8 cellular contexts compared by ENCODE assay signal in genomic region chr3:42652611-42653302, GRCh38. TPM values are rescaled to one million over a fixed set of nuclear protein-coding genes. Genes with fewer than 3 reads are reported as not detected.
DNase-seq lines count a peak whose midpoint lies in the region; ATAC-seq and TF ChIP-seq lines count a peak whose summit lies in the region.

No MANE protein-coding gene starts in this region.

- H3K4me3 Mint-ChIP-seq in activated CD4-positive, alpha-beta T cell treated with anti-CD3 and anti-CD28 coated beads, Interleukin-2, amount 10 ng/mL, durations not matched to agents 7 days and 5 days, result peak overlapping the region; percentile 41
- H3K4me3 Mint-ChIP-seq in stimulated activated naive CD8-positive, alpha-beta T cell treated with anti-CD3 and anti-CD28 coated beads, Interleukin-15, amount 100 ng/mL, for 72 hours, result peak overlapping the region; percentile 28 to 94

- H3K27me3 ChIP-seq in NT2/D1 (ENCODE audit: insufficient read depth, insufficient read length), result no peaks in the 10 kb centered on the region
- no peaks in the 10 kb centered on the region for H3K27me3 ChIP-seq in layer of hippocampus (ENCODE audit: control insufficient read depth, insufficient read depth, low read length)

- peaks cover 2% of the 10 kb centered on the region for H3K27me3 Mint-ChIP-seq in activated CD4-positive, alpha-beta T cell treated with anti-CD3 and anti-CD28 coated beads, Interleukin-2, amount 10 ng/mL, durations not matched to agents 7 days and 5 days
- peaks cover 15% of the 10 kb centered on the region for H3K27me3 Mint-ChIP-seq in stimulated activated naive CD8-positive, alpha-beta T cell treated with anti-CD3 and anti-CD28 coated beads, Interleukin-15, amount 100 ng/mL, for 72 hours

- no peak for DNase-seq in activated CD4-positive, alpha-beta T cell treated with anti-CD3 and anti-CD28 coated beads, Interleukin-2, amount 10 ng/mL, durations not matched to agents 7 days and 5 days
- no peak for DNase-seq in activated CD4-positive, alpha-beta T cell treated with anti-CD3 and anti-CD28 coated beads, Interleukin-2, amount 50 U/mL, for 1 hour
- DNase-seq in NT2/D1 (ENCODE audit: low read depth, low spot score), result no peak
- peak; percentile 74 to 86 for DNase-seq in cardiac fibroblast (ENCODE audit: low read depth in 2 of 2)
- DNase-seq in stimulated activated naive CD8-positive, alpha-beta T cell treated with anti-CD3 and anti-CD28 coated beads, Interleukin-15, amount 100 ng/mL, for 72 hours, result no peak
- DNase-seq in GM19240 (ENCODE audit: insufficient read length, low spot score), result no peak

- H3K9ac ChIP-seq in NT2/D1 (ENCODE audit: insufficient read length, low read depth), result peak overlapping the region; percentile 91

- H3K4me3 ChIP-seq in NT2/D1 (ENCODE audit: insufficient read length, low read depth), result peak overlapping the region; percentile 69
- H3K4me3 ChIP-seq in cardiac fibroblast (replicated peaks in 1 of 2; ENCODE audit: low read depth in 2 of 2, low read length in 2 of 2), result peak overlapping the region; percentile 84 to 92

- peaks cover 37% of the 10 kb centered on the region for H3K36me3 ChIP-seq in NT2/D1 (ENCODE audit: insufficient read depth, insufficient read length, low read length)

- H3K27ac ChIP-seq in layer of hippocampus (ENCODE audit: low read depth, low read length), result peak overlapping the region; percentile 95

- H3K27ac Mint-ChIP-seq in activated CD4-positive, alpha-beta T cell treated with anti-CD3 and anti-CD28 coated beads, Interleukin-2, amount 10 ng/mL, durations not matched to agents 7 days and 5 days, result peak overlapping the region; percentile 48
- H3K27ac Mint-ChIP-seq in stimulated activated naive CD8-positive, alpha-beta T cell treated with anti-CD3 and anti-CD28 coated beads, Interleukin-15, amount 100 ng/mL, for 72 hours, result no peak overlapping the region

- POLR2A ChIA-PET in activated CD4-positive, alpha-beta T cell treated with anti-CD3 and anti-CD28 coated beads, Interleukin-2, amount 10 ng/mL, durations not matched to agents 7 days and 5 days (lab: Charles Lee), result no interaction called here

- peaks cover 12% of the 10 kb centered on the region for H3K36me3 Mint-ChIP-seq in activated CD4-positive, alpha-beta T cell treated with anti-CD3 and anti-CD28 coated beads, Interleukin-2, amount 10 ng/mL, durations not matched to agents 7 days and 5 days (ENCODE audit: low read depth)

- peaks cover 35% of the 10 kb centered on the region for H3K4me1 ChIP-seq in NT2/D1 (ENCODE audit: insufficient read depth, insufficient read length)

- TF ChIP-seq CTCF in cardiac fibroblast (IDR thresholded peaks at IDR 0.05; ENCODE audit: low read depth, low read length), result no peak

- H3K9me3 ChIP-seq in NT2/D1 (ENCODE audit: insufficient read depth, low read length), result no peaks in the 10 kb centered on the region

- no peaks in the 10 kb centered on the region for H3K9me3 Mint-ChIP-seq in activated CD4-positive, alpha-beta T cell treated with anti-CD3 and anti-CD28 coated beads, Interleukin-2, amount 10 ng/mL, durations not matched to agents 7 days and 5 days
- no peaks in the 10 kb centered on the region for H3K9me3 Mint-ChIP-seq in stimulated activated naive CD8-positive, alpha-beta T cell treated with anti-CD3 and anti-CD28 coated beads, Interleukin-15, amount 100 ng/mL, for 72 hours

- CTCF ChIA-PET in activated CD4-positive, alpha-beta T cell treated with anti-CD3 and anti-CD28 coated beads, Interleukin-2, amount 10 ng/mL, durations not matched to agents 7 days and 5 days (lab: Charles Lee), result interaction anchor here (0.9 to 2.3 kb wide), 3 partner anchors 9 to 35 kb away, joined by 3 to 12 read pairs (median 6); no protein-coding TSS in a partner anchor

- ATAC-seq in HG02678 (IDR thresholded peaks at IDR 0.05; ENCODE audit: unreplicated experiment), result peak; percentile 71
- no peak for ATAC-seq in stimulated activated naive CD8-positive, alpha-beta T cell treated with anti-CD3 and anti-CD28 coated beads, Interleukin-15, amount 100 ng/mL, for 72 hours

- peaks cover 23% of the 10 kb centered on the region for H3K4me1 Mint-ChIP-seq in activated CD4-positive, alpha-beta T cell treated with anti-CD3 and anti-CD28 coated beads, Interleukin-2, amount 10 ng/mL, durations not matched to agents 7 days and 5 days
- peaks cover 21% of the 10 kb centered on the region for H3K4me1 Mint-ChIP-seq in stimulated activated naive CD8-positive, alpha-beta T cell treated with anti-CD3 and anti-CD28 coated beads, Interleukin-15, amount 100 ng/mL, for 72 hours

RNA-seq across cellular contexts. Expression of gene ZBTB47, which starts 0.7 kb away (rescaled TPM):
- total RNA-seq in activated CD4-positive, alpha-beta T cell treated with anti-CD3 and anti-CD28 coated beads, Interleukin-2, amount 10 ng/mL, durations not matched to agents 7 days and 5 days, result under 1 TPM; 0.21 to 0.22 TPM

RNA-seq across cellular contexts. Expression of gene KLHL40, which starts 32.6 kb away (rescaled TPM):
- total RNA-seq in activated CD4-positive, alpha-beta T cell treated with anti-CD3 and anti-CD28 coated beads, Interleukin-2, amount 10 ng/mL, durations not matched to agents 7 days and 5 days, result not detected

RNA-seq across cellular contexts. Expression of gene HHATL, which starts 49.8 kb away (rescaled TPM):
- not detected for total RNA-seq in activated CD4-positive, alpha-beta T cell treated with anti-CD3 and anti-CD28 coated beads, Interleukin-2, amount 10 ng/mL, durations not matched to agents 7 days and 5 days

RNA-seq across cellular contexts. Expression of gene NKTR, which starts 52.3 kb away (rescaled TPM):
- total RNA-seq in activated CD4-positive, alpha-beta T cell treated with anti-CD3 and anti-CD28 coated beads, Interleukin-2, amount 10 ng/mL, durations not matched to agents 7 days and 5 days, result 100 to 1,000 TPM in 1 of 2 experiments, 10 to 100 TPM in 1; 96.4 to 106 TPM

Comparison
In these comparisons a context has a peak if more than half of its experiments do, and no peak if none do; other contexts are left out.
1. DNase-seq: peak in cardiac fibroblast (2 of 2); none in activated CD4-positive, alpha-beta T cell treated with anti-CD3 and anti-CD28 coated beads, Interleukin-2, amount 10 ng/mL, durations not matched to agents 7 days and 5 days (single experiment), activated CD4-positive, alpha-beta T cell treated with anti-CD3 and anti-CD28 coated beads, Interleukin-2, amount 50 U/mL, for 1 hour (single experiment), NT2/D1 (single experiment), stimulated activated naive CD8-positive, alpha-beta T cell treated with anti-CD3 and anti-CD28 coated beads, Interleukin-15, amount 100 ng/mL, for 72 hours (0 of 2) and GM19240 (single experiment).